Comparison of ENCODE assay signal across 1 cellular context in the genomic region with DNA sequence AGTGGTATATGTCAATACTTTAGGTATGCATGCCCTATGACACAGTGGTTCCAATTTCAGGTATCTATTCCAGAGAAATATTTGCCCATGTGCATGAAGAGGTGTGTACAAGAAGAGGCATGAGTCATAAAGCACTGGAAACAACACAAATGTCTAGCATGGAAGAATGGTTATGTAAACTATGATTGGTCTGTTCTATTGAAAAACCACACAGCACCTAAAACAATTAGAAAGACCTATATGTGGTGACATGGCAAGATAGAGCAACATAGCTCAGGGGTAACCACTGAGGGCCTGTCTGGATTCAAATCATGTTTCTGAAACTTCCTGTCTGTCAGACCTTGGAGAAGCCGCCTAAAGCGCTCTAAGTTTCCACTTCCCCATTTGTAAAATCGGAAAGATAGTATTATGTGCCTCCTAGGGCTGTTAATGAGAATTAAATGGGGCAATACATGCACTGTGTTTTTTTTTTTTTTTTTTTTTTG.
TF ChIP-seq lines count a peak whose summit lies in the region.

No MANE protein-coding gene starts in this region.

TF ChIP-seq in HepG2, 621 proteins besides CTCF, POLR2A, EP300 and RAD21 (continued from another document and continues in another):
- TF ChIP-seq AHDC1 (CRISPR knock-in tag; IDR thresholded peaks at IDR 0.05; ENCODE audit: borderline replicate concordance) (peak; percentile 69; the same call in 1 of the 2 replicates), RARG (CRISPR knock-in tag; IDR thresholded peaks at IDR 0.05; ENCODE audit: low read depth) (no peak), ZNF362 (CRISPR knock-in tag; IDR thresholded peaks at IDR 0.05; ENCODE audit: borderline replicate concordance) (no peak), SMAD3 (CRISPR knock-in tag; IDR thresholded peaks at IDR 0.05) (no peak), TEAD3 (CRISPR knock-in tag; optimal IDR thresholded peaks at IDR 0.05; ENCODE audit: borderline replicate concordance) (peak; percentile 80), SIX1 (CRISPR knock-in tag; IDR thresholded peaks at IDR 0.05; ENCODE audit: borderline replicate concordance) (peak; percentile 25; the same call in 1 of the 2 replicates), SIN3A (IDR thresholded peaks at IDR 0.05; ENCODE audit: borderline replicate concordance, low read depth, low read length) (no peak), SMARCC2 (IDR thresholded peaks at IDR 0.05) (peak; percentile 82; the same call in 1 of the 2 replicates), KAT8 (CRISPR knock-in tag; IDR thresholded peaks at IDR 0.05) (0 out of 2 replicates have a peak, but pooled peaks have one; percentile 33), KLF12 (CRISPR knock-in tag; IDR thresholded peaks at IDR 0.05; ENCODE audit: borderline replicate concordance) (no peak), HOXA7 (CRISPR knock-in tag; IDR thresholded peaks at IDR 0.05) (no peak), ZNF335 (CRISPR knock-in tag; IDR thresholded peaks at IDR 0.05) (0 out of 2 replicates have a peak, but pooled peaks have one; percentile 39), NFIB (CRISPR knock-in tag; IDR thresholded peaks at IDR 0.05; ENCODE audit: borderline replicate concordance) (no peak), NR2F2 (IDR thresholded peaks at IDR 0.05; ENCODE audit: borderline replicate concordance, low read depth) (no peak), TCF7 (IDR thresholded peaks at IDR 0.05; ENCODE audit: low read depth) (peak; percentile 43; the same call in 1 of the 2 replicates), ZFP41 (CRISPR knock-in tag; IDR thresholded peaks at IDR 0.05; ENCODE audit: borderline replicate concordance) (no peak), PHF5A (CRISPR knock-in tag; IDR thresholded peaks at IDR 0.05; ENCODE audit: low read depth, unreplicated experiment) (no peak), TOE1 (CRISPR knock-in tag; IDR thresholded peaks at IDR 0.05) (no peak), FOXA3 (CRISPR knock-in tag; IDR thresholded peaks at IDR 0.05) (peak; percentile 93), ZNF354B (CRISPR knock-in tag; IDR thresholded peaks at IDR 0.05) (no peak), ZNF30 (CRISPR knock-in tag; IDR thresholded peaks at IDR 0.05) (no peak), MXI1 (IDR thresholded peaks at IDR 0.05; ENCODE audit: borderline replicate concordance, low read depth, low read length) (peak; percentile 69; the same call in 1 of the 3 replicates), ZNF510 (CRISPR knock-in tag; IDR thresholded peaks at IDR 0.05; ENCODE audit: low read depth) (no peak), TGIF2 (CRISPR knock-in tag; IDR thresholded peaks at IDR 0.05) (no peak), MED1 (CRISPR knock-in tag; IDR thresholded peaks at IDR 0.05) (peak; percentile 71), CBFB (CRISPR knock-in tag; IDR thresholded peaks at IDR 0.05) (no peak), USF2 (IDR thresholded peaks at IDR 0.05; ENCODE audit: low read depth, low read length) (no peak), USF2 (CRISPR knock-in tag; IDR thresholded peaks at IDR 0.05; ENCODE audit: borderline replicate concordance) (no peak), RAD51 (IDR thresholded peaks at IDR 0.05; ENCODE audit: borderline replicate concordance) (no peak), ZNF773 (CRISPR knock-in tag; IDR thresholded peaks at IDR 0.05; ENCODE audit: borderline replicate concordance) (no peak), GATAD1 (CRISPR knock-in tag; IDR thresholded peaks at IDR 0.05) (0 out of 2 replicates have a peak, but pooled peaks have one; percentile 49), ZNF563 (CRISPR knock-in tag; IDR thresholded peaks at IDR 0.05) (no peak), ZBTB3 (CRISPR knock-in tag; IDR thresholded peaks at IDR 0.05; ENCODE audit: borderline replicate concordance, low read depth) (peak; percentile 30; the same call in 1 of the 2 replicates), HMGXB4 (CRISPR knock-in tag; IDR thresholded peaks at IDR 0.05; ENCODE audit: borderline replicate concordance in 1 of 2, low read depth in 1 of 2) (no peak), FOXK1 (CRISPR knock-in tag; IDR thresholded peaks at IDR 0.05; ENCODE audit: borderline replicate concordance, low read depth) (peak; percentile 87; the same call in 1 of the 2 replicates), CHD2 (IDR thresholded peaks at IDR 0.05; ENCODE audit: low read depth, low read length) (no peak), ZNF441 (CRISPR knock-in tag; IDR thresholded peaks at IDR 0.05; ENCODE audit: borderline replicate concordance) (peak; percentile 43; the same call in 1 of the 2 replicates), ZFX (CRISPR knock-in tag; IDR thresholded peaks at IDR 0.05; ENCODE audit: low read depth) (no peak), ZBTB34 (CRISPR knock-in tag; IDR thresholded peaks at IDR 0.05) (no peak), PITX1 (CRISPR knock-in tag; IDR thresholded peaks at IDR 0.05) (no peak), ZNF292 (CRISPR knock-in tag; IDR thresholded peaks at IDR 0.05; ENCODE audit: borderline replicate concordance, low read depth) (no peak)
- TF ChIP-seq, protein P1, sequence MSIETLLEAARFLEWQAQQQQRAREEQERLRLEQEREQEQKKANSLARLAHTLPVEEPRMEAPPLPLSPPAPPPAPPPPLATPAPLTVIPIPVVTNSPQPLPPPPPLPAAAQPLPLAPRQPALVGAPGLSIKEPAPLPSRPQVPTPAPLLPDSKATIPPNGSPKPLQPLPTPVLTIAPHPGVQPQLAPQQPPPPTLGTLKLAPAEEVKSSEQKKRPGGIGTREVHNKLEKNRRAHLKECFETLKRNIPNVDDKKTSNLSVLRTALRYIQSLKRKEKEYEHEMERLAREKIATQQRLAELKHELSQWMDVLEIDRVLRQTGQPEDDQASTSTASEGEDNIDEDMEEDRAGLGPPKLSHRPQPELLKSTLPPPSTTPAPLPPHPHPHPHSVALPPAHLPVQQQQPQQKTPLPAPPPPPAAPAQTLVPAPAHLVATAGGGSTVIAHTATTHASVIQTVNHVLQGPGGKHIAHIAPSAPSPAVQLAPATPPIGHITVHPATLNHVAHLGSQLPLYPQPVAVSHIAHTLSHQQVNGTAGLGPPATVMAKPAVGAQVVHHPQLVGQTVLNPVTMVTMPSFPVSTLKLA (IDR thresholded peaks at IDR 0.05), result peak; percentile 3; the same call in 1 of the 2 replicates
- TF ChIP-seq, protein P2, sequence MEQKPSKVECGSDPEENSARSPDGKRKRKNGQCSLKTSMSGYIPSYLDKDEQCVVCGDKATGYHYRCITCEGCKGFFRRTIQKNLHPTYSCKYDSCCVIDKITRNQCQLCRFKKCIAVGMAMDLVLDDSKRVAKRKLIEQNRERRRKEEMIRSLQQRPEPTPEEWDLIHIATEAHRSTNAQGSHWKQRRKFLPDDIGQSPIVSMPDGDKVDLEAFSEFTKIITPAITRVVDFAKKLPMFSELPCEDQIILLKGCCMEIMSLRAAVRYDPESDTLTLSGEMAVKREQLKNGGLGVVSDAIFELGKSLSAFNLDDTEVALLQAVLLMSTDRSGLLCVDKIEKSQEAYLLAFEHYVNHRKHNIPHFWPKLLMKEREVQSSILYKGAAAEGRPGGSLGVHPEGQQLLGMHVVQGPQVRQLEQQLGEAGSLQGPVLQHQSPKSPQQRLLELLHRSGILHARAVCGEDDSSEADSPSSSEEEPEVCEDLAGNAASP (CRISPR knock-in tag; IDR thresholded peaks at IDR 0.05; ENCODE audit: borderline replicate concordance), result 0 out of 2 replicates have a peak, but pooled peaks have one; percentile 17
- TF ChIP-seq, protein P3, sequence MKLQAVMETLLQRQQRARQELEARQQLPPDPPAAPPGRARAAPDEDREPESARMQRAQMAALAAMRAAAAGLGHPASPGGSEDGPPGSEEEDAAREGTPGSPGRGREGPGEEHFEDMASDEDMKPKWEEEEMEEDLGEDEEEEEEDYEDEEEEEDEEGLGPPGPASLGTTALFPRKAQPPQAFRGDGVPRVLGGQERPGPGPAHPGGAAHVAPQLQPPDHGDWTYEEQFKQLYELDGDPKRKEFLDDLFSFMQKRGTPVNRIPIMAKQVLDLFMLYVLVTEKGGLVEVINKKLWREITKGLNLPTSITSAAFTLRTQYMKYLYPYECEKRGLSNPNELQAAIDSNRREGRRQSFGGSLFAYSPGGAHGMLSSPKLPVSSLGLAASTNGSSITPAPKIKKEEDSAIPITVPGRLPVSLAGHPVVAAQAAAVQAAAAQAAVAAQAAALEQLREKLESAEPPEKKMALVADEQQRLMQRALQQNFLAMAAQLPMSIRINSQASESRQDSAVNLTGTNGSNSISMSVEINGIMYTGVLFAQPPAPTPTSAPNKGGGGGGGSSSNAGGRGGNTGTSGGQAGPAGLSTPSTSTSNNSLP (IDR thresholded peaks at IDR 0.05; ENCODE audit: low read depth, low read length), result peak; percentile 69; the same call in 1 of the 2 replicates
- TF ChIP-seq, protein P4, sequence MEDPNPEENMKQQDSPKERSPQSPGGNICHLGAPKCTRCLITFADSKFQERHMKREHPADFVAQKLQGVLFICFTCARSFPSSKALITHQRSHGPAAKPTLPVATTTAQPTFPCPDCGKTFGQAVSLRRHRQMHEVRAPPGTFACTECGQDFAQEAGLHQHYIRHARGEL (CRISPR knock-in tag; IDR thresholded peaks at IDR 0.05), result no peak
